In the genomic region with DNA sequence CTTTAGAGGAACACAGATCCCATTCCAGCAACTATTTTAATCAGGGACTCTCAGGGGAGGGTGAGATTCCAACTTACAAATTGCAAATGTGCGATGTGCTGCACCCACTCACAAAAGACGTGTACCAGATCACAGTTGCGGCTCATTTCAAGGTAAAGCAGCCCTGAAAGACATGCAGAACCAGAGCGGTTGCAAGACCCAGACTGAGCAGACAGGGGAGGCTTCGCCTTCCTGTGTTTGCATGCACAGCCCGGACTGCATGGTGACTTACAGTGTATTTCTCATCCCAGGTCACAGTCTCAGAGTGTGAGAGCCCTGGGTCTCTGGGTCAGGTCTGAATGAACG, we compare ENCODE assay signal across 24 cellular contexts.
"Had no signal": no experiment of that assay in that cellular context is flagged by ENCODE, and none has a peak within 500 bp of the region (broad histone marks: within the 10 kb centered on the region; RNA-seq: fewer than 3 reads in every experiment).

No MANE protein-coding gene starts in this region.

- H3K27me3 Mint-ChIP-seq: activated B cell treated with CpG ODN at 0.5 μM for 24 hours; activated CD4-positive, alpha-beta T cell treated with anti-CD3 and anti-CD28 coated beads for 36 hours; activated CD8-positive, alpha-beta memory T cell treated with anti-CD3 and anti-CD28 coated beads, Interleukin-2, amount 10 ng/mL, durations not matched to agents 7 days and 5 days; activated naive CD8-positive, alpha-beta T cell; natural killer cell treated with Interleukin-12 subunit alpha and Interleukin-12 subunit beta and Interleukin-15 and Interleukin-18, amount 100 ng/mL, for 72 hours; stimulated activated memory B cell treated with anti-CD40 and anti-IgM and Interleukin-4, amounts not matched to agents 10 μg/mL and 1 μg/mL and 100 μg/mL, for 72 hours had no signal

- DNase-seq: activated B cell treated with CpG ODN at 0.5 μM for 24 hours; activated CD4-positive, alpha-beta T cell treated with anti-CD3 and anti-CD28 coated beads for 36 hours; activated CD8-positive, alpha-beta memory T cell treated with anti-CD3 and anti-CD28 coated beads, Interleukin-2, amount 10 ng/mL, durations not matched to agents 7 days and 5 days; activated CD8-positive, alpha-beta T cell treated with anti-CD3 and anti-CD28 coated beads, Interleukin-2, amount 10 ng/mL, durations not matched to agents 7 days and 5 days; activated effector memory CD4-positive, alpha-beta T cell treated with Interleukin-2 at 50 U/mL for 16 hours; activated naive CD4-positive, alpha-beta T cell treated with Interleukin-2 at 50 U/mL for 16 hours; activated T-cell treated with anti-CD3 and anti-CD28 coated beads, Interleukin-2, amount 50 U/mL, for 72 hours; cerebellar nuclear complex; colonic mucosa; effector CD8-positive, alpha-beta T cell; erythroblast; gastrocnemius medialis; left ventricle myocardium superior; mucosa of descending colon; occipital lobe; sigmoid colon; small intestine; stimulated activated CD4-positive, alpha-beta T cell treated with anti-CD3 and anti-CD28 coated beads, Interleukin-1b, Interleukin-23, amount 100 ng/mL, for 48 hours; stimulated activated CD4-positive, alpha-beta T cell treated with anti-CD3 and anti-CD28 coated beads, Interleukin-4, amount 100 ng/mL, for 4 hours; stimulated activated CD8-positive, alpha-beta memory T cell treated with anti-CD3 and anti-CD28 coated beads, Interleukin-4, amount 100 ng/mL, for 48 hours; T-helper 2 cell had no signal

- H3K27ac Mint-ChIP-seq: activated B cell treated with CpG ODN at 0.5 μM for 24 hours; activated CD4-positive, alpha-beta T cell treated with anti-CD3 and anti-CD28 coated beads for 36 hours; activated CD8-positive, alpha-beta memory T cell treated with anti-CD3 and anti-CD28 coated beads, Interleukin-2, amount 10 ng/mL, durations not matched to agents 7 days and 5 days; activated CD8-positive, alpha-beta T cell treated with anti-CD3 and anti-CD28 coated beads, Interleukin-2, amount 10 ng/mL, durations not matched to agents 7 days and 5 days; activated naive CD8-positive, alpha-beta T cell; activated T-cell treated with anti-CD3 and anti-CD28 coated beads, Interleukin-2, amount 50 U/mL, for 72 hours; natural killer cell treated with Interleukin-12 subunit alpha and Interleukin-12 subunit beta and Interleukin-15 and Interleukin-18, amount 100 ng/mL, for 72 hours; stimulated activated memory B cell treated with anti-CD40 and anti-IgM and Interleukin-4, amounts not matched to agents 10 μg/mL and 1 μg/mL and 100 μg/mL, for 72 hours had no signal

- H3K9me3 Mint-ChIP-seq: activated B cell treated with CpG ODN at 0.5 μM for 24 hours; activated T-cell treated with anti-CD3 and anti-CD28 coated beads, Interleukin-2, amount 50 U/mL, for 72 hours; natural killer cell treated with Interleukin-12 subunit alpha and Interleukin-12 subunit beta and Interleukin-15 and Interleukin-18, amount 100 ng/mL, for 72 hours; stimulated activated memory B cell treated with anti-CD40 and anti-IgM and Interleukin-4, amounts not matched to agents 10 μg/mL and 1 μg/mL and 100 μg/mL, for 72 hours had no signal

- H3K36me3 Mint-ChIP-seq: activated CD8-positive, alpha-beta memory T cell treated with anti-CD3 and anti-CD28 coated beads, Interleukin-2, amount 10 ng/mL, durations not matched to agents 7 days and 5 days; activated naive CD8-positive, alpha-beta T cell; natural killer cell treated with Interleukin-12 subunit alpha and Interleukin-12 subunit beta and Interleukin-15 and Interleukin-18, amount 100 ng/mL, for 72 hours had no signal

- H3K4me3 Mint-ChIP-seq: activated B cell treated with CpG ODN at 0.5 μM for 24 hours; activated CD4-positive, alpha-beta T cell treated with anti-CD3 and anti-CD28 coated beads for 36 hours; activated CD8-positive, alpha-beta memory T cell treated with anti-CD3 and anti-CD28 coated beads, Interleukin-2, amount 10 ng/mL, durations not matched to agents 7 days and 5 days; activated CD8-positive, alpha-beta T cell treated with anti-CD3 and anti-CD28 coated beads, Interleukin-2, amount 10 ng/mL, durations not matched to agents 7 days and 5 days; activated naive CD8-positive, alpha-beta T cell; activated T-cell treated with anti-CD3 and anti-CD28 coated beads, Interleukin-2, amount 50 U/mL, for 72 hours; natural killer cell treated with Interleukin-12 subunit alpha and Interleukin-12 subunit beta and Interleukin-15 and Interleukin-18, amount 100 ng/mL, for 72 hours; stimulated activated memory B cell treated with anti-CD40 and anti-IgM and Interleukin-4, amounts not matched to agents 10 μg/mL and 1 μg/mL and 100 μg/mL, for 72 hours had no signal

- ATAC-seq: activated CD4-positive, alpha-beta T cell treated with anti-CD3 and anti-CD28 coated beads for 36 hours; activated CD8-positive, alpha-beta memory T cell treated with anti-CD3 and anti-CD28 coated beads, Interleukin-2, amount 10 ng/mL, durations not matched to agents 7 days and 5 days; activated CD8-positive, alpha-beta T cell treated with anti-CD3 and anti-CD28 coated beads, Interleukin-2, amount 10 ng/mL, durations not matched to agents 7 days and 5 days; activated T-cell treated with anti-CD3 and anti-CD28 coated beads, Interleukin-2, amount 50 U/mL, for 72 hours; left ventricle myocardium superior; mucosa of descending colon; natural killer cell treated with Interleukin-12 subunit alpha and Interleukin-12 subunit beta and Interleukin-15 and Interleukin-18, amount 100 ng/mL, for 72 hours; stimulated activated memory B cell treated with anti-CD40 and anti-IgM and Interleukin-4, amounts not matched to agents 10 μg/mL and 1 μg/mL and 100 μg/mL, for 72 hours had no signal
